1 cellular context compared by ENCODE assay signal in genomic region chr20:63641792-63642517, GRCh38.
TF ChIP-seq lines count a peak whose summit lies in the region.

No MANE protein-coding gene starts in this region.

TF ChIP-seq in HEK293, 187 proteins besides CTCF, POLR2A, EP300 and RAD21 (continued from another document):
- TF ChIP-seq KLF17 (tag by site-specific recombination; IDR thresholded peaks at IDR 0.05) (peak; percentile 23; the same call in 1 of the 2 replicates), ZBTB6 (tag by site-specific recombination; IDR thresholded peaks at IDR 0.05) (peak; percentile 86), ZNF701 (tag by site-specific recombination; IDR thresholded peaks at IDR 0.05) (no peak)
